In the genomic region with DNA sequence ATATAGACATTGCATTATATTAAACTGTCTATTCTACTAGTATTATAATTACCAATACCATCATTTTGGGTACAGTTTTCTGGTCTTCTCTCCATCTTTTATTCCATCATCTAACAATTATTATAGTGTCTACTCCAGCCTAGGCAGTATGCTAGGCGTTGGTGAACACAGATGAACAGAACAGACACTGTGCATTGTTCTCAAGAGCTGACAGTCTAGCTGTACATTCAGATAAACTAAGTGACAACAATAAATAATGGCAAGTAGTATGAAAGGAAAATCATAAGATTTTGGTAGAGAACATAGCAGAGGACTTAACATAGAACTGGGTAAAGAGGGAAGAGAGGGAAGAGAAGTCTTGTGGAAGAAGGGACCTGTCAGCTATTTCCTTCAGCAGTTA, we compare ENCODE assay signal across 21 cellular contexts. TPM values are rescaled to one million over a fixed set of nuclear protein-coding genes. Genes with fewer than 3 reads are reported as not detected.
"Had no signal": no experiment of that assay in that cellular context is flagged by ENCODE, and none has a peak within 500 bp of the region (broad histone marks: within the 10 kb centered on the region; RNA-seq: fewer than 3 reads in every experiment).

No MANE protein-coding gene starts in this region.

- DNase-seq: dermis blood vessel endothelial cell; dorsolateral prefrontal cortex; effector CD4-positive, alpha-beta T cell; effector memory CD4-positive, alpha-beta T cell; foreskin keratinocyte; gastrocnemius medialis; heart left ventricle; hypothalamus; left cardiac atrium; left lung; left ventricle myocardium superior; lower lobe of right lung; mesendoderm; midbrain; naive thymus-derived CD4-positive, alpha-beta T cell had no signal

- H3K4me1 Mint-ChIP-seq: memory B cell; naive thymus-derived CD4-positive, alpha-beta T cell had no signal

- H3K4me2 ChIP-seq: hepatocyte had no signal

- H3K9me3 ChIP-seq: esophagus muscularis mucosa, gastrocnemius medialis, left lung, lower lobe of right lung had no signal

- H2AFZ ChIP-seq: hepatocyte had no signal

- H3K4me3 Mint-ChIP-seq: memory B cell; naive thymus-derived CD4-positive, alpha-beta T cell had no signal

- H3K4me3 ChIP-seq: coronary artery, dorsolateral prefrontal cortex, esophagus muscularis mucosa, gastrocnemius medialis, heart left ventricle, hepatocyte, left lung, lower lobe of right lung had no signal

- H3K4me1 ChIP-seq: foreskin keratinocyte, gastrocnemius medialis, left lung, lower lobe of right lung had no signal

- H3K27ac Mint-ChIP-seq: memory B cell; naive thymus-derived CD4-positive, alpha-beta T cell had no signal

- H3K36me3 ChIP-seq: esophagus muscularis mucosa, gastrocnemius medialis, heart left ventricle, left lung, lower lobe of right lung had no signal

- H3K79me2 ChIP-seq: hepatocyte had no signal

- H3K36me3 Mint-ChIP-seq: memory B cell; naive thymus-derived CD4-positive, alpha-beta T cell had no signal

- H3K27ac ChIP-seq: coronary artery, dorsolateral prefrontal cortex, esophagus muscularis mucosa, foreskin keratinocyte, gastrocnemius medialis, heart left ventricle, hepatocyte, left lung, lower lobe of right lung had no signal

RNA-seq across cellular contexts. Expression of a gene that starts 12.5 kb away (rescaled TPM):
- total RNA-seq: endothelial cell of umbilical vein, foreskin keratinocyte had no signal
- polyA plus RNA-seq: endothelial cell of umbilical vein; foreskin keratinocyte; keratinocyte; naive thymus-derived CD4-positive, alpha-beta T cell had no signal
